Comparison of ENCODE assay signal across 8 cellular contexts in genomic region chr18:62425465-62426190, GRCh38.
DNase-seq lines count a peak whose midpoint lies in the region; ATAC-seq, FAIRE-seq and TF ChIP-seq lines count a peak whose summit lies in the region.

No MANE protein-coding gene starts in this region.

- FAIRE-seq in HepG2 (lab: Jason Lieb, UNC) = peak; percentile 93

- H3K4me1 Mint-ChIP-seq in activated CD4-positive, alpha-beta memory T cell treated with anti-CD3 and anti-CD28 coated beads for 36 hours (ENCODE audit: low read depth) = peaks cover 30% of the 10 kb centered on the region

- TF ChIP-seq POLR2A in HepG2 (IDR thresholded peaks at IDR 0.05; ENCODE audit: insufficient read depth in 1 of 2, low read depth in 2 of 2, low read length in 2 of 2) = no peak

- no peaks in the 10 kb centered on the region for H4K20me1 ChIP-seq in HepG2 (ENCODE audit: insufficient read depth, low read length)

- no peak overlapping the region for H3K27ac Mint-ChIP-seq in activated CD4-positive, alpha-beta memory T cell treated with anti-CD3 and anti-CD28 coated beads for 36 hours

- CTCF ChIA-PET in activated CD4-positive, alpha-beta memory T cell treated with anti-CD3 and anti-CD28 coated beads for 36 hours (lab: Charles Lee) = interaction anchor here (0.6 to 2.5 kb wide), 47 partner anchors 8 to 848 kb away, joined by 3 to 38 read pairs (median 4); partner anchors contain the start of gene ZCCHC2
- CTCF ChIA-PET in HepG2 (lab: Yijun Ruan, JAX; ENCODE audit: low intra/inter-chr PET ratio, low total read pairs) = interaction anchor here (1.0 to 1.7 kb wide), 4 partner anchors 32 to 159 kb away, joined by 3 to 20 read pairs (median 4); partner anchors contain the start of gene ZCCHC2

- H3K4me2 ChIP-seq in HepG2 (ENCODE audit: low read depth, low read length) = peak overlapping the region; percentile 78

- TF ChIP-seq RAD21 in HepG2 (CRISPR knock-in tag; IDR thresholded peaks at IDR 0.05) = peak; percentile 88

- BruUV-seq in HepG2 (replicated peaks; lab: Mats Ljungman, UMichigan) = no TSS peak

- DNase-seq in HS-27A (ENCODE audit: low read depth) (peak; percentile 83), NCI-H774 (lab: John Stamatoyannopoulos, UW) (peak; percentile 85), HepG2 (ENCODE audit: low spot score) (peak; percentile 88)
- peak; percentile 70 for DNase-seq in activated CD4-positive, alpha-beta memory T cell treated with anti-CD3 and anti-CD28 coated beads for 36 hours
- DNase-seq in effector CD4-positive, alpha-beta T cell = peak; percentile 35
- peak; percentile 43 to 62 for DNase-seq in stimulated activated CD4-positive, alpha-beta T cell treated with anti-CD3 and anti-CD28 coated beads, Interleukin-2, amount 100 ng/mL, for 48 hours

- TF ChIP-seq EP300 in HepG2 (IDR thresholded peaks at IDR 0.05; ENCODE audit: low read depth in 2 of 2, low read length in 2 of 2) (no peak), HepG2 (CRISPR knock-in tag; IDR thresholded peaks at IDR 0.05; ENCODE audit: borderline replicate concordance) (no peak)

- no peaks in the 10 kb centered on the region for H3K79me2 ChIP-seq in HepG2 (ENCODE audit: insufficient read depth, low read length)

- POLR2A ChIA-PET in activated CD4-positive, alpha-beta memory T cell treated with anti-CD3 and anti-CD28 coated beads for 36 hours (lab: Charles Lee) = interaction anchor here (1.2 to 1.7 kb wide), 2 partner anchors 9 to 160 kb away, joined by 3 to 5 read pairs; no protein-coding TSS in a partner anchor
- POLR2A ChIA-PET in HepG2 (lab: Yijun Ruan, JAX) = interaction anchor here (0.7 to 2.9 kb wide), 9 partner anchors 19 to 115 kb away, joined by 3 to 14 read pairs (median 5); partner anchors contain the start of genes TNFRSF11A and ZCCHC2

- in situ Hi-C loops in HepG2 (cut with HindIII; ENCODE audit: extremely low pct_ligation_motif_present, low pct_unique_long_range_greater_than_20kb) = loop anchor here (5.0 kb wide), 1 partner anchor 97 kb away; the partner anchor contains the start of gene ZCCHC2

- H3K4me1 ChIP-seq in HepG2 (ENCODE audit: insufficient read depth, low read length) = peaks cover 67% of the 10 kb centered on the region

- WGBS in HepG2 (ENCODE audit: low lambda C conversion rate) = 5% methylated on average over 14 of the region's 14 CpGs

- peak overlapping the region; percentile 61 for H3K27ac ChIP-seq in HepG2 (ENCODE audit: extremely low read length, insufficient read depth, low read length)

- H3K4me3 ChIP-seq in HepG2 (replicated peaks in 1 of 3; ENCODE audit: insufficient read depth in 1 of 3, low read depth in 2 of 3, low read length in 3 of 3) = peak overlapping the region; percentile 42 to 68 (median 62)

- peaks cover 5% of the 10 kb centered on the region for H3K9me3 Mint-ChIP-seq in activated CD4-positive, alpha-beta memory T cell treated with anti-CD3 and anti-CD28 coated beads for 36 hours

- peak overlapping the region; percentile 57 for H3K9ac ChIP-seq in HepG2 (ENCODE audit: insufficient read depth, low read depth, low read length)

- TF ChIP-seq CTCF in GM12874 (IDR thresholded peaks at IDR 0.05; ENCODE audit: insufficient read depth, low read depth, low read length) (peak; percentile 76), HepG2 (CRISPR knock-in tag; IDR thresholded peaks at IDR 0.05) (peak; percentile 91)

- peak; percentile 81 for ATAC-seq in HepG2
- ATAC-seq in GM18517 (IDR thresholded peaks at IDR 0.05; ENCODE audit: unreplicated experiment) = no peak

- no peaks in the 10 kb centered on the region for H3K36me3 Mint-ChIP-seq in activated CD4-positive, alpha-beta memory T cell treated with anti-CD3 and anti-CD28 coated beads for 36 hours

- peaks cover 6% of the 10 kb centered on the region; the same call in 1 of the 2 replicates for H3K9me3 ChIP-seq in HepG2 (ENCODE audit: low read length)

- no peaks in the 10 kb centered on the region for H3K27me3 ChIP-seq in HepG2 (ENCODE audit: control insufficient read depth in 1 of 2, insufficient read depth in 2 of 2, low read length in 2 of 2)

- H3K4me3 Mint-ChIP-seq in activated CD4-positive, alpha-beta memory T cell treated with anti-CD3 and anti-CD28 coated beads for 36 hours = no peak overlapping the region

- intact Hi-C loops in activated CD4-positive, alpha-beta memory T cell treated with anti-CD3 and anti-CD28 coated beads for 36 hours (cut with micrococcal nuclease) = loop anchor here (1.0 to 2.0 kb wide), 3 partner anchors 19 to 159 kb away; no protein-coding TSS in a partner anchor
- intact Hi-C loops in HepG2 (cut with micrococcal nuclease; ENCODE audit: unreplicated experiment) = loop anchor here (1.0 kb wide), 3 partner anchors 36 to 159 kb away; no protein-coding TSS in a partner anchor

- H3K36me3 ChIP-seq in HepG2 (replicated peaks in 1 of 2; ENCODE audit: control insufficient read depth in 1 of 2, insufficient read depth in 2 of 2, low read length in 2 of 2) = no peaks in the 10 kb centered on the region

- H3K27me3 Mint-ChIP-seq in activated CD4-positive, alpha-beta memory T cell treated with anti-CD3 and anti-CD28 coated beads for 36 hours = peaks cover 1% of the 10 kb centered on the region

- peak overlapping the region; percentile 88 for H2AFZ ChIP-seq in HepG2 (ENCODE audit: low read length)

TF ChIP-seq in HepG2, 621 proteins besides CTCF, POLR2A, EP300 and RAD21 (continues in another document):
- TF ChIP-seq KDM2A (CRISPR knock-in tag; IDR thresholded peaks at IDR 0.05; ENCODE audit: borderline replicate concordance, low read depth) (peak; percentile 32; the same call in 1 of the 2 replicates), ZNF18 (CRISPR knock-in tag; IDR thresholded peaks at IDR 0.05; ENCODE audit: insufficient replicate concordance) (no peak), ZNF740 (CRISPR knock-in tag; IDR thresholded peaks at IDR 0.05) (no peak), RFXAP (CRISPR knock-in tag; IDR thresholded peaks at IDR 0.05; ENCODE audit: borderline replicate concordance) (peak; percentile 74; the same call in 1 of the 2 replicates), ZNF780A (CRISPR knock-in tag; IDR thresholded peaks at IDR 0.05) (no peak), KLF15 (CRISPR knock-in tag; IDR thresholded peaks at IDR 0.05; ENCODE audit: borderline replicate concordance) (no peak), PHB2 (IDR thresholded peaks at IDR 0.05; ENCODE audit: partially characterized antibody) (no peak), KLF12 (CRISPR knock-in tag; IDR thresholded peaks at IDR 0.05; ENCODE audit: borderline replicate concordance) (0 out of 2 replicates have a peak, but pooled peaks have one; percentile 55), ZNF124 (CRISPR knock-in tag; IDR thresholded peaks at IDR 0.05) (peak; percentile 75; the same call in 1 of the 2 replicates), THRA (CRISPR knock-in tag; IDR thresholded peaks at IDR 0.05; ENCODE audit: borderline replicate concordance) (peak; percentile 45; the same call in 1 of the 2 replicates), NR2F6 (IDR thresholded peaks at IDR 0.05) (no peak), NR2F6 (CRISPR knock-in tag; IDR thresholded peaks at IDR 0.05) (peak; percentile 31; the same call in 1 of the 2 replicates), ATF2 (CRISPR knock-in tag; IDR thresholded peaks at IDR 0.05) (peak; percentile 56; the same call in 1 of the 2 replicates), KLF16 (CRISPR knock-in tag; IDR thresholded peaks at IDR 0.05) (peak in 1 of 2 experiments; percentile 49; a peak in 1 of 4 replicates), DRAP1 (CRISPR knock-in tag; IDR thresholded peaks at IDR 0.05) (no peak), CCDC6 (CRISPR knock-in tag; IDR thresholded peaks at IDR 0.05) (0 out of 2 replicates have a peak, but pooled peaks have one; percentile 31)

Comparison
In these comparisons a context has a peak if more than half of its experiments do, and no peak if none do; other contexts are left out.
1. DNase-seq: peak in every context shown above with its lines; median percentile 88 in HepG2; 85 in NCI-H774; 83 in HS-27A; 70 in activated CD4-positive, alpha-beta memory T cell treated with anti-CD3 and anti-CD28 coated beads for 36 hours; 52 in stimulated activated CD4-positive, alpha-beta T cell treated with anti-CD3 and anti-CD28 coated beads, Interleukin-2, amount 100 ng/mL, for 48 hours; 35 in effector CD4-positive, alpha-beta T cell.